ENCODE assay signal across 9 cellular contexts in the genomic region with DNA sequence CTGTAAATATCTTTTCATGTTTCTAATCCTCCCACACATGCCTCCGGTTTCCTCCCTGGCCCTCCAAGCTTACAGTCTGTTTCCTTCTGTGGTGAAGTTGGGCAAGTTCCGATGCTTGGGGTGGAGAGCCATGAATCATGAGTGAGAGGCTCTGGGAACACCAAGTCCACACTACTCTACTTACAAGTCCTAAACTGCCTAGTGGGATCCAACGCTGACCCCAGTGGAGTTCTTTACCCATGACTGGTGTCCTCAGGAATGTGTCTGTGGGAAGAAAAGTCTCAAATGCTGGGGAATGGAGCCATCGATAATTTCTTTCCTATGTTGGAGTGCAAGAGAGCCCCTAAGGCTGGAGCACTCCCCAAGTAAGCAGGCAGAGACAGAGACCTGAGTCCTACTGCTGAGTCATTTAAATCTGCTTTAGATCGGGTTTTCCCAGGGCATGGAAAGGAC.
DNase-seq lines count a peak whose midpoint lies in the region; ATAC-seq, FAIRE-seq and TF ChIP-seq lines count a peak whose summit lies in the region.
"Had no signal": no experiment of that assay in that cellular context is flagged by ENCODE, and none has a peak within 500 bp of the region (broad histone marks: within the 10 kb centered on the region; RNA-seq: fewer than 3 reads in every experiment).

No MANE protein-coding gene starts in this region.

- peaks cover 34% of the 10 kb centered on the region for H3K4me1 ChIP-seq in astrocyte (ENCODE audit: insufficient read depth, low read length)
- no peaks in the 10 kb centered on the region for H3K4me1 ChIP-seq in right lobe of liver
- peaks cover 19% of the 10 kb centered on the region for H3K4me1 ChIP-seq in upper lobe of right lung

- TF ChIP-seq CTCF in astrocyte (IDR thresholded peaks at IDR 0.05; ENCODE audit: insufficient read depth, low read depth, low read length) (no peak), right lobe of liver (IDR thresholded peaks at IDR 0.05) (no peak), upper lobe of right lung (IDR thresholded peaks at IDR 0.05) (no peak)

- WGBS in right lobe of liver (ENCODE audit: insufficient coverage, low coverage, low lambda C conversion rate, missing lambda C conversion rate) = 54% methylated on average over 4 of the region's 5 CpGs

- no peaks in the 10 kb centered on the region for H3K9me3 Mint-ChIP-seq in astrocyte (ENCODE audit: unreplicated experiment)

- H3K36me3 Mint-ChIP-seq in astrocyte (ENCODE audit: low read depth, unreplicated experiment) = peaks cover 2% of the 10 kb centered on the region
- H3K36me3 Mint-ChIP-seq: naive B cell had no signal

- peak; percentile 100 for FAIRE-seq in astrocyte (lab: Jason Lieb, UNC)

- H4K20me1 ChIP-seq in astrocyte (ENCODE audit: insufficient read depth, low read length) = no peaks in the 10 kb centered on the region

- H3K4me2 ChIP-seq in astrocyte (ENCODE audit: low read length) = peak overlapping the region; percentile 78

- intact Hi-C loops in right lobe of liver (cut with DNase I) = no loop called here
- intact Hi-C loops in upper lobe of right lung (cut with DNase I) = no loop called here

- no peak overlapping the region for H3K27ac Mint-ChIP-seq in astrocyte (ENCODE audit: unreplicated experiment)

- ATAC-seq in right lobe of liver = peak; percentile 23 to 62 (median 28)
- ATAC-seq in upper lobe of right lung = peak; percentile 91
- ATAC-seq in HG03354 (IDR thresholded peaks at IDR 0.05; ENCODE audit: poor library complexity, severe bottlenecking, unreplicated experiment) = no peak
- no peak for ATAC-seq in HG03469 (IDR thresholded peaks at IDR 0.05; ENCODE audit: unreplicated experiment)

- no peaks in the 10 kb centered on the region for H3K27me3 Mint-ChIP-seq in astrocyte (ENCODE audit: low read depth, unreplicated experiment)
- H3K27me3 Mint-ChIP-seq: naive B cell had no signal

- H3K4me3 ChIP-seq in astrocyte (ENCODE audit: insufficient read depth, low read depth, low read length) (no peak overlapping the region), right lobe of liver (no peak overlapping the region), upper lobe of right lung (no peak overlapping the region)

- H3K9me3 ChIP-seq in astrocyte (ENCODE audit: insufficient read depth, low read depth, low read length) = no peaks in the 10 kb centered on the region
- no peaks in the 10 kb centered on the region for H3K9me3 ChIP-seq in right lobe of liver
- no peaks in the 10 kb centered on the region for H3K9me3 ChIP-seq in upper lobe of right lung

- H2AFZ ChIP-seq in astrocyte (ENCODE audit: low read depth, low read length) = no peak overlapping the region

- peaks cover 23% of the 10 kb centered on the region for H3K79me2 ChIP-seq in astrocyte (ENCODE audit: insufficient read depth, low read length)

- H3K9ac ChIP-seq in astrocyte (ENCODE audit: low read length) = peak overlapping the region; percentile 88

- H3K27ac ChIP-seq in astrocyte (ENCODE audit: low read depth, low read length) (peak overlapping the region; percentile 99), right lobe of liver (no peak overlapping the region), upper lobe of right lung (peak overlapping the region; percentile 56)

- TF ChIP-seq POLR2A in right lobe of liver (IDR thresholded peaks at IDR 0.05) = no peak

- peak; percentile 23 for DNase-seq in activated CD8-positive, alpha-beta memory T cell treated with anti-CD3 and anti-CD28 coated beads, Interleukin-2, amount 50 U/mL, for 4 hours
- no peak for DNase-seq in activated CD8-positive, alpha-beta memory T cell treated with anti-CD3 and anti-CD28 coated beads, Interleukin-2, amount 50 U/mL, for 48 hours
- DNase-seq in astrocyte (ENCODE audit: low read depth) = peak; percentile 100
- DNase-seq in right lobe of liver = no peak
- DNase-seq in upper lobe of right lung = no peak
- no peak for DNase-seq in NCI-H1105 (lab: John Stamatoyannopoulos, UW)
- DNase-seq: naive B cell had no signal

- H3K36me3 ChIP-seq in astrocyte (ENCODE audit: insufficient read depth, low read length) = no peaks in the 10 kb centered on the region
- no peaks in the 10 kb centered on the region for H3K36me3 ChIP-seq in right lobe of liver
- no peaks in the 10 kb centered on the region for H3K36me3 ChIP-seq in upper lobe of right lung

- peak overlapping the region; percentile 46 for H3K4me3 Mint-ChIP-seq in astrocyte (ENCODE audit: unreplicated experiment)
- H3K4me3 Mint-ChIP-seq: naive B cell had no signal

- H3K4me1 Mint-ChIP-seq in astrocyte (ENCODE audit: low read depth, unreplicated experiment) = peaks cover 32% of the 10 kb centered on the region

- H3K27me3 ChIP-seq in astrocyte (ENCODE audit: insufficient read depth, low read length) (no peaks in the 10 kb centered on the region), right lobe of liver (no peaks in the 10 kb centered on the region), upper lobe of right lung (no peaks in the 10 kb centered on the region)

Comparison
In these comparisons a context has a peak if more than half of its experiments do, and no peak if none do; other contexts are left out.
1. DNase-seq: peak in activated CD8-positive, alpha-beta memory T cell treated with anti-CD3 and anti-CD28 coated beads, Interleukin-2, amount 50 U/mL, for 4 hours (single experiment) and astrocyte (single experiment); none in activated CD8-positive, alpha-beta memory T cell treated with anti-CD3 and anti-CD28 coated beads, Interleukin-2, amount 50 U/mL, for 48 hours (single experiment), right lobe of liver (0 of 3), upper lobe of right lung (single experiment) and NCI-H1105 (single experiment).
2. H3K27ac ChIP-seq: peak in astrocyte (single experiment) and upper lobe of right lung (single experiment); none in right lobe of liver (0 of 3).
3. ATAC-seq: peak in right lobe of liver (4 of 4) and upper lobe of right lung (single experiment); none in HG03354 (single experiment) and HG03469 (single experiment).